Comparison of ENCODE assay signal across 8 cellular contexts in genomic region chr2:45681675-45682074, GRCh38. TPM values are rescaled to one million over a fixed set of nuclear protein-coding genes. Genes with fewer than 3 reads are reported as not detected.
DNase-seq lines count a peak whose midpoint lies in the region; ATAC-seq, FAIRE-seq and TF ChIP-seq lines count a peak whose summit lies in the region.

No MANE protein-coding gene starts in this region.

- no peak overlapping the region for H3K4me2 ChIP-seq in H9 (ENCODE audit: insufficient read depth, insufficient read length, low read length)

- H3K18ac ChIP-seq in H9 (ENCODE audit: insufficient read length, low read depth, low read length): no peak overlapping the region

- no peak overlapping the region for H2BK120ac ChIP-seq in H9 (ENCODE audit: low read depth, low read length, poor library complexity, severe bottlenecking)

- H2BK5ac ChIP-seq in H9 (ENCODE audit: insufficient read length, low read length): no peak overlapping the region

- H3K36me3 Mint-ChIP-seq in stimulated activated naive B cell treated with anti-CD40 and anti-IgM and Interleukin-4, amounts not matched to agents 10 μg/mL and 1 μg/mL and 100 μg/mL, for 72 hours: peaks cover 5% of the 10 kb centered on the region in 2 donors
- H3K36me3 Mint-ChIP-seq in H9 (ENCODE audit: insufficient read depth in 1 of 3, low read depth in 3 of 3): no peaks in the 10 kb centered on the region

- no peaks in the 10 kb centered on the region for H3K79me1 ChIP-seq in H9 (ENCODE audit: insufficient read depth, low read depth, low read length, poor library complexity, severe bottlenecking)

- no peak overlapping the region for H3K4me3 Mint-ChIP-seq in stimulated activated naive B cell treated with anti-CD40 and anti-IgM and Interleukin-4, amounts not matched to agents 10 μg/mL and 1 μg/mL and 100 μg/mL, for 72 hours
- no peak overlapping the region; a peak in 1 of 5 replicates for H3K4me3 Mint-ChIP-seq in H9

- no peak overlapping the region for H4K8ac ChIP-seq in H9 (replicated peaks; ENCODE audit: insufficient read length, low read depth, low read length)

- no peak overlapping the region for H3K27ac ChIP-seq in H9 (ENCODE audit: insufficient read length, low read depth, low read length)

- no peaks in the 10 kb centered on the region for H3K79me2 ChIP-seq in H9 (ENCODE audit: insufficient read depth, low read length)

- no peak for TF ChIP-seq POLR2A in H54 (IDR thresholded peaks at IDR 0.05; ENCODE audit: low read depth, low read length)

- no peak overlapping the region for H3K23ac ChIP-seq in H9 (ENCODE audit: insufficient read length, low read depth, low read length)

- H3K4me1 ChIP-seq in H9 (ENCODE audit: insufficient read depth, low read length): peaks cover 2% of the 10 kb centered on the region; the same call in 1 of the 2 replicates

- TF ChIP-seq CTCF in fibroblast of pulmonary artery (IDR thresholded peaks at IDR 0.05; ENCODE audit: low read length, missing control alignments): no peak
- no peak for TF ChIP-seq CTCF in H9 (conservative IDR thresholded peaks at IDR 0.05)

- H3K9me3 Mint-ChIP-seq in stimulated activated naive B cell treated with anti-CD40 and anti-IgM and Interleukin-4, amounts not matched to agents 10 μg/mL and 1 μg/mL and 100 μg/mL, for 72 hours: no peaks in the 10 kb centered on the region
- no peaks in the 10 kb centered on the region for H3K9me3 Mint-ChIP-seq in H9

- H3K4me3 ChIP-seq in fibroblast of pulmonary artery (replicated peaks; ENCODE audit: low read depth, low read length): no peak overlapping the region

- no peaks in the 10 kb centered on the region for H3K9me3 ChIP-seq in H9 (ENCODE audit: control insufficient read depth, low read depth, low read length)

- H4K91ac ChIP-seq in H9 (ENCODE audit: insufficient read length, low read depth, low read length): no peak overlapping the region

- DNase-seq in GM04504 (ENCODE audit: low read depth): peak; percentile 79
- peak; percentile 92 for DNase-seq in H54 (ENCODE audit: insufficient read length, low spot score)
- DNase-seq in NCI-H774 (lab: John Stamatoyannopoulos, UW): peak; percentile 13
- peak; percentile 82 for DNase-seq in fibroblast of pulmonary artery (ENCODE audit: low read depth)
- no peak for DNase-seq in stimulated activated naive B cell treated with anti-CD40 and anti-IgM and Interleukin-4, amounts not matched to agents 10 μg/mL and 1 μg/mL and 100 μg/mL, for 72 hours
- DNase-seq in NOMO-1 (lab: John Stamatoyannopoulos, UW; ENCODE audit: unreplicated experiment in 2 of 2): no peak
- no peak for DNase-seq in H9
- DNase-seq in activated naive CD4-positive, alpha-beta T cell treated with Interleukin-2 at 50 U/mL for 16 hours: no peak

- no peaks in the 10 kb centered on the region for H3K27me3 Mint-ChIP-seq in stimulated activated naive B cell treated with anti-CD40 and anti-IgM and Interleukin-4, amounts not matched to agents 10 μg/mL and 1 μg/mL and 100 μg/mL, for 72 hours
- no peaks in the 10 kb centered on the region; the same call in 1 of the 2 replicates for H3K27me3 Mint-ChIP-seq in H9 (ENCODE audit: low read depth)

- no peak overlapping the region for H2AK5ac ChIP-seq in H9 (ENCODE audit: insufficient read length, low read length)

- H4K20me1 ChIP-seq in H9 (ENCODE audit: control insufficient read depth, insufficient read depth, insufficient read length): no peaks in the 10 kb centered on the region

- H2BK15ac ChIP-seq in H9 (ENCODE audit: low read depth, low read length): no peak overlapping the region

- no peak overlapping the region for H3K9ac ChIP-seq in H9 (ENCODE audit: extremely low read depth, insufficient read length, low read length)

- H3K4me1 Mint-ChIP-seq in stimulated activated naive B cell treated with anti-CD40 and anti-IgM and Interleukin-4, amounts not matched to agents 10 μg/mL and 1 μg/mL and 100 μg/mL, for 72 hours: peaks cover 26 to 48% of the 10 kb centered on the region in 2 donors
- H3K4me1 Mint-ChIP-seq in H9: peaks cover 3 to 6% of the 10 kb centered on the region in 2 experiments; a peak in 3 of 4 replicates

- no peak overlapping the region for H3K4ac ChIP-seq in H9 (ENCODE audit: low read depth, low read length)

- H3K27me3 ChIP-seq in H9 (ENCODE audit: insufficient read depth, low read length): no peaks in the 10 kb centered on the region

- H4K5ac ChIP-seq in H9 (ENCODE audit: insufficient read length, low read depth, low read length): no peak overlapping the region

- peak overlapping the region; percentile 37 for H3K27ac Mint-ChIP-seq in stimulated activated naive B cell treated with anti-CD40 and anti-IgM and Interleukin-4, amounts not matched to agents 10 μg/mL and 1 μg/mL and 100 μg/mL, for 72 hours
- no peak overlapping the region for H3K27ac Mint-ChIP-seq in H9

- H2BK20ac ChIP-seq in H9 (ENCODE audit: low read depth, low read length, poor library complexity, severe bottlenecking): no peak overlapping the region

- no CpG with 5 or more reads among the region's 3 CpGs for WGBS in H9 (ENCODE audit: extremely low coverage, insufficient read length, low lambda C conversion rate)

- FAIRE-seq in H54 (lab: Jason Lieb, UNC): peak; percentile 99

- no peak overlapping the region for H3T11ph ChIP-seq in H9 (ENCODE audit: low read length)

- ATAC-seq in stimulated activated naive B cell treated with anti-CD40 and anti-IgM and Interleukin-4, amounts not matched to agents 10 μg/mL and 1 μg/mL and 100 μg/mL, for 72 hours (replicated peaks): peak; percentile 99 to 100

- no peak overlapping the region for H2BK12ac ChIP-seq in H9 (ENCODE audit: insufficient read length, low read depth, low read length)

- no peak overlapping the region for H2AFZ ChIP-seq in H9 (ENCODE audit: low read length)

- H3K14ac ChIP-seq in H9 (ENCODE audit: insufficient read depth, low read length): no peak overlapping the region

- H3K23me2 ChIP-seq in H9 (ENCODE audit: insufficient read length, low read depth, low read length, poor library complexity, severe bottlenecking): no peaks in the 10 kb centered on the region

- H3K56ac ChIP-seq in H9 (ENCODE audit: insufficient read length, low read depth, low read length): no peak overlapping the region

RNA-seq across cellular contexts. Expression of gene PRKCE, which starts 30.2 kb away (rescaled TPM):
- 1.3 TPM in 2 replicates for total RNA-seq in H9 (2021)

Comparison
In these comparisons a context has a peak if more than half of its experiments do, and no peak if none do; other contexts are left out.
1. DNase-seq: peak in GM04504 (single experiment), H54 (single experiment), NCI-H774 (single experiment) and fibroblast of pulmonary artery (single experiment); none in stimulated activated naive B cell treated with anti-CD40 and anti-IgM and Interleukin-4, amounts not matched to agents 10 μg/mL and 1 μg/mL and 100 μg/mL, for 72 hours (single experiment), NOMO-1 (0 of 2), H9 (single experiment) and activated naive CD4-positive, alpha-beta T cell treated with Interleukin-2 at 50 U/mL for 16 hours (single experiment).